ENCODE assay signal across 8 cellular contexts in genomic region chr7:135976312-135977019, GRCh38. TPM values are rescaled to one million over a fixed set of nuclear protein-coding genes. Genes with fewer than 3 reads are reported as not detected.
A peak's percentile ranks its signal among the peaks of the same experiment; 100 is the strongest.
DNase-seq lines count a peak whose midpoint lies in the region; ATAC-seq and TF ChIP-seq lines count a peak whose summit lies in the region.

No MANE protein-coding gene starts in this region.

- H3K4me3 ChIP-seq in fibroblast of the aortic adventitia (ENCODE audit: low read depth, low read length): peak overlapping the region; percentile 94

- TF ChIP-seq CTCF in GM20000 (IDR thresholded peaks at IDR 0.05; ENCODE audit: extremely low read depth, missing control alignments): no peak
- TF ChIP-seq CTCF in fibroblast of the aortic adventitia (IDR thresholded peaks at IDR 0.05; ENCODE audit: insufficient read depth, low read length): no peak
- TF ChIP-seq CTCF in omental fat pad (IDR thresholded peaks at IDR 0.05): no peak

- peak; percentile 56 for ATAC-seq in omental fat pad (ENCODE audit: low FRiP score)

- DNase-seq in COLO668 (lab: John Stamatoyannopoulos, UW; ENCODE audit: unreplicated experiment): peak; percentile 38
- peak; percentile 17 for DNase-seq in GM20000 (ENCODE audit: low spot score)
- DNase-seq in HuH-7.5 (ENCODE audit: low spot score): peak; percentile 41
- DNase-seq in activated CD8-positive, alpha-beta memory T cell treated with anti-CD3 and anti-CD28 coated beads, Interleukin-2, amount 50 U/mL, for 4 hours: peak; percentile 21
- DNase-seq in fibroblast of the aortic adventitia (ENCODE audit: low read depth): no peak
- DNase-seq in omental fat pad (ENCODE audit: low spot score): no peak
- no peak for DNase-seq in SW 1271 (lab: John Stamatoyannopoulos, UW)
- no peak for DNase-seq in NOMO-1 treated with DMSO at 0.1 percent for 48 hours (lab: John Stamatoyannopoulos, UW; ENCODE audit: unreplicated experiment)

RNA-seq across cellular contexts. Expression of gene MTPN, which starts 0.7 kb away (rescaled TPM):
- 87.7 and 172 TPM in 2 replicates for total RNA-seq in fibroblast of the aortic adventitia (ENCODE audit: low replicate concordance)
- 100 to 1,000 TPM in 1 of 4 donors, 10 to 100 TPM in 3; 79.7 to 102 (median 85.6) TPM for total RNA-seq in omental fat pad

Comparison
In these comparisons a context has a peak if more than half of its experiments do, and no peak if none do; other contexts are left out.
1. DNase-seq: peak in COLO668 (single experiment), GM20000 (single experiment), HuH-7.5 (single experiment) and activated CD8-positive, alpha-beta memory T cell treated with anti-CD3 and anti-CD28 coated beads, Interleukin-2, amount 50 U/mL, for 4 hours (single experiment); none in fibroblast of the aortic adventitia (single experiment), omental fat pad (single experiment), SW 1271 (0 of 2) and NOMO-1 treated with DMSO at 0.1 percent for 48 hours (single experiment).